7 cellular contexts compared by ENCODE assay signal in genomic region chr13:75326173-75327131, GRCh38.
DNase-seq lines count a peak whose midpoint lies in the region; ATAC-seq and TF ChIP-seq lines count a peak whose summit lies in the region.

No MANE protein-coding gene starts in this region.

- DNase-seq in activated CD4-positive, alpha-beta T cell treated with anti-CD3 and anti-CD28 coated beads, Interleukin-2, amount 50 U/mL, for 1 hour, result peak; percentile 33
- DNase-seq in erythroblast (lab: John Stamatoyannopoulos, UW) (peak; percentile 84 to 95), NCI-H1694 treated with DMSO at 0.1 percent for 48 hours (lab: John Stamatoyannopoulos, UW) (no peak), NCI-H1105 (lab: John Stamatoyannopoulos, UW) (no peak)
- peak; percentile 5 to 34 for DNase-seq in stimulated activated CD4-positive, alpha-beta T cell treated with anti-CD3 and anti-CD28 coated beads, Interleukin-15, amount 100 ng/mL, for 1 hour (ENCODE audit: low read depth in 1 of 2, low spot score in 1 of 2)

- ATAC-seq in GM19395 (IDR thresholded peaks at IDR 0.05; ENCODE audit: unreplicated experiment) (peak; percentile 91), HG03342 (IDR thresholded peaks at IDR 0.05; ENCODE audit: unreplicated experiment) (peak; percentile 98)

- TF ChIP-seq POLR2A in erythroblast (IDR thresholded peaks at IDR 0.05; ENCODE audit: low read length), result peak; percentile 57

Comparison
In these comparisons a context has a peak if more than half of its experiments do, and no peak if none do; other contexts are left out.
1. DNase-seq: peak in activated CD4-positive, alpha-beta T cell treated with anti-CD3 and anti-CD28 coated beads, Interleukin-2, amount 50 U/mL, for 1 hour (single experiment), erythroblast (2 of 2) and stimulated activated CD4-positive, alpha-beta T cell treated with anti-CD3 and anti-CD28 coated beads, Interleukin-15, amount 100 ng/mL, for 1 hour (2 of 2); none in NCI-H1694 treated with DMSO at 0.1 percent for 48 hours (single experiment) and NCI-H1105 (single experiment).